Comparison of ENCODE assay signal across 29 cellular contexts in genomic region chr6:34585108-34585507, GRCh38. TPM values are rescaled to one million over a fixed set of nuclear protein-coding genes. Genes with fewer than 3 reads are reported as not detected.
DNase-seq lines count a peak whose midpoint lies in the region; ATAC-seq and TF ChIP-seq lines count a peak whose summit lies in the region.
"Had no signal": no experiment of that assay in that cellular context is flagged by ENCODE, and none has a peak within 500 bp of the region (broad histone marks: within the 10 kb centered on the region; RNA-seq: fewer than 3 reads in every experiment).

No MANE protein-coding gene starts in this region.

- no peak for DNase-seq in CD4-positive, alpha-beta T cell
- DNase-seq in GM23248 (no peak), posterior vena cava (ENCODE audit: low spot score) (peak; percentile 28), LoVo (ENCODE audit: low spot score) (no peak)
- DNase-seq in effector memory CD8-positive, alpha-beta T cell = no peak
- no peak for DNase-seq in activated CD4-positive, alpha-beta memory T cell treated with anti-CD3 and anti-CD28 coated beads, Interleukin-2, amount 10 ng/mL, durations not matched to agents 7 days and 5 days
- DNase-seq: activated gamma-delta T cell; Caco-2; colonic mucosa; DMS53; effector CD4-positive, alpha-beta T cell; erythroblast; mesendoderm; NCI-H1092; NCI-H1694; NCI-H2171 treated with DMSO at 0.1 percent for 48 hours; NCI-H510A; SHP77 treated with DMSO at 0.1 percent for 48 hours; stimulated activated CD4-positive, alpha-beta T cell treated with anti-CD3 and anti-CD28 coated beads, Interleukin-12 subunit alpha, Interleukin-12 subunit beta, amount 100 ng/mL, for 4 hours; stimulated activated CD4-positive, alpha-beta T cell treated with anti-CD3 and anti-CD28 coated beads, Interleukin-2, amount 100 ng/mL, for 48 hours had no signal

- H4K20me1 ChIP-seq in GM23248 (ENCODE audit: insufficient read depth) = no peaks in the 10 kb centered on the region

- H3K27me3 Mint-ChIP-seq in CD4-positive, alpha-beta T cell = no peaks in the 10 kb centered on the region
- H3K27me3 Mint-ChIP-seq in effector memory CD8-positive, alpha-beta T cell = no peaks in the 10 kb centered on the region
- H3K27me3 Mint-ChIP-seq in activated CD4-positive, alpha-beta memory T cell treated with anti-CD3 and anti-CD28 coated beads, Interleukin-2, amount 10 ng/mL, durations not matched to agents 7 days and 5 days = no peaks in the 10 kb centered on the region

- in situ Hi-C loops in GM23248 (cut with MboI) = no loop called here

- CTCF ChIA-PET in CD4-positive, alpha-beta T cell (lab: Charles Lee) = no interaction called here
- CTCF ChIA-PET in activated CD4-positive, alpha-beta memory T cell treated with anti-CD3 and anti-CD28 coated beads, Interleukin-2, amount 10 ng/mL, durations not matched to agents 7 days and 5 days (lab: Charles Lee) = interaction anchor here (0.6 to 1.6 kb wide), 4 partner anchors 8 to 484 kb away, joined by 3 to 5 read pairs (median 4); no protein-coding TSS in a partner anchor

- no peak overlapping the region for H3K9ac ChIP-seq in GM23248
- H3K9ac ChIP-seq: BLaER1 had no signal

- H3F3A ChIP-seq in GM23248 (ENCODE audit: insufficient read depth) = peaks cover 4% of the 10 kb centered on the region; the same call in 1 of the 2 replicates

- intact Hi-C loops in CD4-positive, alpha-beta T cell (cut with DNase I, micrococcal nuclease) = no loop called here
- intact Hi-C loops in posterior vena cava (cut with DNase I) = no loop called here

- peaks cover 30% of the 10 kb centered on the region; the same call in 1 of the 2 replicates for H3K79me2 ChIP-seq in GM23248 (ENCODE audit: insufficient read depth)

- H3K27me3 ChIP-seq in CD4-positive, alpha-beta T cell (ENCODE audit: control insufficient read depth, insufficient read depth, low read length) = no peaks in the 10 kb centered on the region
- no peaks in the 10 kb centered on the region for H3K27me3 ChIP-seq in GM23248 (replicated peaks; ENCODE audit: insufficient read depth)
- H3K27me3 ChIP-seq: BLaER1, colonic mucosa, sigmoid colon, tibial artery had no signal

- no peaks in the 10 kb centered on the region for H3K9me3 ChIP-seq in CD4-positive, alpha-beta T cell (ENCODE audit: control insufficient read depth, low read length)
- no peaks in the 10 kb centered on the region for H3K9me3 ChIP-seq in GM23248 (ENCODE audit: low read depth)
- H3K9me3 ChIP-seq: BLaER1, Caco-2, colonic mucosa, prostate gland, sigmoid colon, tibial artery had no signal

- H3K36me3 ChIP-seq in GM23248 (ENCODE audit: low read depth) = no peaks in the 10 kb centered on the region
- H3K36me3 ChIP-seq: colonic mucosa, prostate gland had no signal

- H3K4me3 ChIP-seq in GM23248 = no peak overlapping the region
- H3K4me3 ChIP-seq: BLaER1, colonic mucosa, prostate gland, sigmoid colon, tibial artery had no signal

- H3K27ac ChIP-seq in CD4-positive, alpha-beta T cell (ENCODE audit: low read depth, low read length) = no peak overlapping the region
- H3K27ac ChIP-seq in GM23248 = peak overlapping the region; percentile 40; the same call in 1 of the 2 replicates
- H3K27ac ChIP-seq: BLaER1, colonic mucosa, prostate gland, tibial artery had no signal

- H3K4me1 Mint-ChIP-seq in CD4-positive, alpha-beta T cell (ENCODE audit: low read depth) = no peaks in the 10 kb centered on the region
- H3K4me1 Mint-ChIP-seq in effector memory CD8-positive, alpha-beta T cell (ENCODE audit: low read depth in 2 of 2) = peaks cover 0 to 10% of the 10 kb centered on the region in 2 donors
- H3K4me1 Mint-ChIP-seq in activated CD4-positive, alpha-beta memory T cell treated with anti-CD3 and anti-CD28 coated beads, Interleukin-2, amount 10 ng/mL, durations not matched to agents 7 days and 5 days = peaks cover 3% of the 10 kb centered on the region

- peak overlapping the region; percentile 46 for H3K27ac Mint-ChIP-seq in CD4-positive, alpha-beta T cell
- H3K27ac Mint-ChIP-seq in effector memory CD8-positive, alpha-beta T cell = peak overlapping the region; percentile 55 to 73
- H3K27ac Mint-ChIP-seq in activated CD4-positive, alpha-beta memory T cell treated with anti-CD3 and anti-CD28 coated beads, Interleukin-2, amount 10 ng/mL, durations not matched to agents 7 days and 5 days = no peak overlapping the region

- H3K9me2 ChIP-seq in GM23248 (ENCODE audit: insufficient read depth) = no peaks in the 10 kb centered on the region

- H3K4me3 Mint-ChIP-seq in CD4-positive, alpha-beta T cell = no peak overlapping the region
- no peak overlapping the region for H3K4me3 Mint-ChIP-seq in effector memory CD8-positive, alpha-beta T cell
- no peak overlapping the region for H3K4me3 Mint-ChIP-seq in activated CD4-positive, alpha-beta memory T cell treated with anti-CD3 and anti-CD28 coated beads, Interleukin-2, amount 10 ng/mL, durations not matched to agents 7 days and 5 days

- 77 to 91% methylated on average over 2 of the region's 2 CpGs for WGBS in GM23248 (ENCODE audit: low coverage in 1 of 2, low lambda C conversion rate in 2 of 2, missing lambda C conversion rate in 2 of 2), 2 experiments

- no peak overlapping the region for H3K4me2 ChIP-seq in GM23248 (ENCODE audit: unreplicated experiment)
- H3K4me2 ChIP-seq: BLaER1 had no signal

- peaks cover 14% of the 10 kb centered on the region for H3K4me1 ChIP-seq in GM23248 (ENCODE audit: insufficient read depth)
- H3K4me1 ChIP-seq: Caco-2, colonic mucosa, prostate gland had no signal

- no peak for TF ChIP-seq CTCF in CD4-positive, alpha-beta T cell (IDR thresholded peaks at IDR 0.05)

- no peaks in the 10 kb centered on the region for H3K9me3 Mint-ChIP-seq in CD4-positive, alpha-beta T cell
- no peaks in the 10 kb centered on the region for H3K9me3 Mint-ChIP-seq in effector memory CD8-positive, alpha-beta T cell
- no peaks in the 10 kb centered on the region for H3K9me3 Mint-ChIP-seq in activated CD4-positive, alpha-beta memory T cell treated with anti-CD3 and anti-CD28 coated beads, Interleukin-2, amount 10 ng/mL, durations not matched to agents 7 days and 5 days

- H2AFZ ChIP-seq in GM23248 = no peak overlapping the region

- POLR2A ChIA-PET in CD4-positive, alpha-beta T cell (lab: Charles Lee) = no interaction called here
- POLR2A ChIA-PET in activated CD4-positive, alpha-beta memory T cell treated with anti-CD3 and anti-CD28 coated beads, Interleukin-2, amount 10 ng/mL, durations not matched to agents 7 days and 5 days (lab: Charles Lee) = no interaction called here

- ATAC-seq in CD4-positive, alpha-beta T cell (ENCODE audit: poor library complexity) = no peak
- ATAC-seq in effector memory CD8-positive, alpha-beta T cell (replicated peaks) = no peak
- no peak for ATAC-seq in GM21526 (IDR thresholded peaks at IDR 0.05; ENCODE audit: low FRiP score, unreplicated experiment)

- peaks cover 29% of the 10 kb centered on the region for H3K36me3 Mint-ChIP-seq in CD4-positive, alpha-beta T cell (ENCODE audit: low read depth)
- H3K36me3 Mint-ChIP-seq in effector memory CD8-positive, alpha-beta T cell (ENCODE audit: insufficient read depth) = peaks cover 23% of the 10 kb centered on the region
- peaks cover 9% of the 10 kb centered on the region for H3K36me3 Mint-ChIP-seq in activated CD4-positive, alpha-beta memory T cell treated with anti-CD3 and anti-CD28 coated beads, Interleukin-2, amount 10 ng/mL, durations not matched to agents 7 days and 5 days (ENCODE audit: low read depth)

RNA-seq across cellular contexts. Expression of gene SPDEF, which starts 29.0 kb away (rescaled TPM):
- under 1 TPM; 0.17 to 0.36 TPM for total RNA-seq in CD4-positive, alpha-beta T cell
- not detected in 2 replicates for total RNA-seq in GM23248 (2014; rRNA removed; shearing (Covaris generic))
- polyA plus RNA-seq in GM23248 (2016; fragmentation: Nextera tagmentation; extraction: Ambion mirVana) = not detected in 2 replicates
- not detected for total RNA-seq in posterior vena cava
- total RNA-seq in activated CD4-positive, alpha-beta memory T cell treated with anti-CD3 and anti-CD28 coated beads, Interleukin-2, amount 10 ng/mL, durations not matched to agents 7 days and 5 days = not detected
- total RNA-seq: activated CD8-positive, alpha-beta memory T cell treated with anti-CD3 and anti-CD28 coated beads for 36 hours; G401; LHCN-M2; myocyte had no signal
